1 cellular context compared by ENCODE assay signal in genomic region chr16:1678500-1679098, GRCh38.
TF ChIP-seq lines count a peak whose summit lies in the region.

No MANE protein-coding gene starts in this region.

TF ChIP-seq in K562, 482 proteins besides CTCF, POLR2A, EP300 and RAD21 (continued from another document):
- TF ChIP-seq POLR3G (IDR thresholded peaks at IDR 0.05; ENCODE audit: extremely low read depth, insufficient read length, insufficient replicate concordance) (no peak), PRDM10 (IDR thresholded peaks at IDR 0.05; ENCODE audit: partially characterized antibody) (no peak), ZNF165 (CRISPR knock-in tag; IDR thresholded peaks at IDR 0.05; ENCODE audit: borderline replicate concordance) (no peak), RHOXF2B (CRISPR knock-in tag; conservative IDR thresholded peaks at IDR 0.05) (no peak), ZNF134 (CRISPR knock-in tag; conservative IDR thresholded peaks at IDR 0.05) (no peak), ATF4 (CRISPR knock-in tag; IDR thresholded peaks at IDR 0.05) (no peak), HDAC1 (IDR thresholded peaks at IDR 0.05) (peak in 1 of 2 experiments; percentile 74; a peak in 1 of 4 replicates), ZNF23 (CRISPR knock-in tag; IDR thresholded peaks at IDR 0.05) (no peak), FOXO4 (CRISPR knock-in tag; IDR thresholded peaks at IDR 0.05) (no peak), ZNF507 (tag; conservative IDR thresholded peaks at IDR 0.05) (no peak), ZNF197 (CRISPR knock-in tag; IDR thresholded peaks at IDR 0.05; ENCODE audit: low read depth) (no peak), SMAD4 (CRISPR knock-in tag; conservative IDR thresholded peaks at IDR 0.05) (peak; percentile 83)
